ENCODE assay signal across 18 cellular contexts in genomic region chr11:129273944-129274343, GRCh38.
DNase-seq lines count a peak whose midpoint lies in the region; ATAC-seq and TF ChIP-seq lines count a peak whose summit lies in the region.
"Had no signal": no experiment of that assay in that cellular context is flagged by ENCODE, and none has a peak within 500 bp of the region (broad histone marks: within the 10 kb centered on the region; RNA-seq: fewer than 3 reads in every experiment).

No MANE protein-coding gene starts in this region.

- peaks cover 16 to 68% (median 53%) of the 10 kb centered on the region in 10 experiments for H3K4me1 ChIP-seq in BLaER1 treated with 17β-estradiol and CSF1 and Interleukin-3, amounts not matched to agents 10 nM and 100 nM
- peaks cover 85% of the 10 kb centered on the region for H3K4me1 ChIP-seq in Loucy (ENCODE audit: insufficient read depth, low read length, poor library complexity, severe bottlenecking)
- H3K4me1 ChIP-seq in Panc1 (ENCODE audit: control insufficient read depth, insufficient read depth, low read length) = peaks cover 47% of the 10 kb centered on the region
- peaks cover 0 to 63% (median 26%) of the 10 kb centered on the region in 4 donors for H3K4me1 ChIP-seq in right lobe of liver

- DNase-seq in Panc1 (ENCODE audit: low read depth, low spot score) (no peak), chondrocyte (ENCODE audit: low spot score) (no peak), right lobe of liver (no peak), coronary artery (ENCODE audit: low spot score) (no peak)
- DNase-seq: Calu3; CD8-positive, alpha-beta T cell; DMS153; NCI-H1694 treated with DMSO at 0.1 percent for 48 hours; NCI-H446 treated with DMSO at 0.1 percent for 48 hours; Peyer's patch had no signal

- H3K9ac ChIP-seq in BLaER1 treated with 17β-estradiol and CSF1 and Interleukin-3, amounts not matched to agents 10 nM and 100 nM = no peak overlapping the region
- no peak overlapping the region for H3K9ac ChIP-seq in Loucy (ENCODE audit: low read depth, low read length, poor library complexity, severe bottlenecking)

- H3K9me3 ChIP-seq in BLaER1 treated with 17β-estradiol and CSF1 and Interleukin-3, amounts not matched to agents 10 nM and 100 nM (replicated peaks in 1 of 11) = peaks cover 0 to 10% (median 4%) of the 10 kb centered on the region in 11 experiments; a peak in 4 of 22 replicates
- no peaks in the 10 kb centered on the region for H3K9me3 ChIP-seq in Loucy (ENCODE audit: insufficient read depth, low read depth, low read length)
- no peaks in the 10 kb centered on the region for H3K9me3 ChIP-seq in Panc1 (ENCODE audit: control insufficient read depth, insufficient read depth, low read depth, low read length)
- H3K9me3 ChIP-seq in right lobe of liver = no peaks in the 10 kb centered on the region
- H3K9me3 ChIP-seq: Peyer's patch had no signal

- no peak for TF ChIP-seq POLR2A in right lobe of liver (IDR thresholded peaks at IDR 0.05)

- no TSS peak for BruUV-seq in Panc1 (replicated peaks; lab: Mats Ljungman, UMichigan)

- H3K36me3 Mint-ChIP-seq in chondrocyte (ENCODE audit: low read depth) = peaks cover 2% of the 10 kb centered on the region

- H3F3A ChIP-seq in Loucy (ENCODE audit: low read depth) = peaks cover 16% of the 10 kb centered on the region; the same call in 1 of the 2 replicates

- H3K79me2 ChIP-seq in Loucy (ENCODE audit: insufficient read depth, low read length) = peaks cover 89% of the 10 kb centered on the region

- TF ChIP-seq CTCF in Loucy (conservative IDR thresholded peaks at IDR 0.05; ENCODE audit: low read length) (no peak), Panc1 (IDR thresholded peaks at IDR 0.05) (no peak), chondrocyte (IDR thresholded peaks at IDR 0.05) (no peak), right lobe of liver (IDR thresholded peaks at IDR 0.05) (no peak), coronary artery (IDR thresholded peaks at IDR 0.05) (no peak)

- H3K4me3 ChIP-seq in BLaER1 treated with 17β-estradiol and CSF1 and Interleukin-3, amounts not matched to agents 10 nM and 100 nM = no peak overlapping the region
- no peak overlapping the region for H3K4me3 ChIP-seq in Loucy (ENCODE audit: low read length, poor library complexity, severe bottlenecking)
- no peak overlapping the region for H3K4me3 ChIP-seq in Panc1 (ENCODE audit: low read depth in 2 of 2, low read length in 2 of 2)
- no peak overlapping the region for H3K4me3 ChIP-seq in right lobe of liver
- H3K4me3 ChIP-seq in coronary artery = no peak overlapping the region
- H3K4me3 ChIP-seq: K562, Peyer's patch had no signal

- no peak overlapping the region for H2AFZ ChIP-seq in Loucy (ENCODE audit: low read length)

- H3K36me3 ChIP-seq in BLaER1 treated with 17β-estradiol and CSF1 and Interleukin-3, amounts not matched to agents 10 nM and 100 nM = peaks cover 0 to 12% (median 0%) of the 10 kb centered on the region in 11 experiments; a peak in 1 of 22 replicates
- H3K36me3 ChIP-seq in Loucy (ENCODE audit: insufficient read depth, low read length) = no peaks in the 10 kb centered on the region
- no peaks in the 10 kb centered on the region for H3K36me3 ChIP-seq in Panc1 (ENCODE audit: control insufficient read depth, insufficient read depth, low read length)
- no peaks in the 10 kb centered on the region for H3K36me3 ChIP-seq in right lobe of liver
- H3K36me3 ChIP-seq: Peyer's patch had no signal

- intact Hi-C loops in Panc1 (cut with micrococcal nuclease; ENCODE audit: unreplicated experiment) (loop anchor here (10.0 kb wide), 1 partner anchor 129 kb away; no protein-coding TSS in a partner anchor), right lobe of liver (cut with DNase I) (no loop called here)

- H3K4me1 Mint-ChIP-seq in chondrocyte (ENCODE audit: low read depth) = peaks cover 22% of the 10 kb centered on the region

- in situ Hi-C loops in Panc1 (cut with HindIII; ENCODE audit: low pct_unique_long_range_greater_than_20kb, low sequenced_read_pairs) = no loop called here

- H3K4me2 ChIP-seq in BLaER1 treated with 17β-estradiol and CSF1 and Interleukin-3, amounts not matched to agents 10 nM and 100 nM = peak overlapping the region; percentile 36 to 57 (median 49); a peak in 20 of 22 replicates
- peak overlapping the region; percentile 96 for H3K4me2 ChIP-seq in Loucy (ENCODE audit: low read depth, low read length, poor library complexity, severe bottlenecking)

- H3K4me3 Mint-ChIP-seq in chondrocyte (ENCODE audit: unreplicated experiment) = no peak overlapping the region
- H3K4me3 Mint-ChIP-seq: CD8-positive, alpha-beta T cell had no signal

- H3K27me3 ChIP-seq in BLaER1 treated with 17β-estradiol and CSF1 and Interleukin-3, amounts not matched to agents 10 nM and 100 nM = no peaks in the 10 kb centered on the region
- no peaks in the 10 kb centered on the region for H3K27me3 ChIP-seq in Loucy (ENCODE audit: insufficient read depth, low read length, poor library complexity, severe bottlenecking)
- no peaks in the 10 kb centered on the region for H3K27me3 ChIP-seq in Panc1 (ENCODE audit: control insufficient read depth, insufficient read depth, low read length)
- no peaks in the 10 kb centered on the region for H3K27me3 ChIP-seq in right lobe of liver
- H3K27me3 ChIP-seq: Peyer's patch had no signal

- CTCF ChIA-PET in Panc1 (lab: Charles Lee) = no interaction called here

- H3K27ac ChIP-seq in BLaER1 treated with 17β-estradiol and CSF1 and Interleukin-3, amounts not matched to agents 10 nM and 100 nM = no peak overlapping the region
- H3K27ac ChIP-seq in Panc1 (ENCODE audit: low read length) (peak overlapping the region; percentile 15; the same call in 1 of the 2 replicates), right lobe of liver (peak overlapping the region in 1 of 3 donors; percentile 6), coronary artery (no peak overlapping the region)
- H3K27ac ChIP-seq: HL-60, Peyer's patch had no signal

- H3K27me3 Mint-ChIP-seq in chondrocyte (ENCODE audit: low read depth) = no peaks in the 10 kb centered on the region

- H3K9me2 ChIP-seq in Loucy (replicated peaks; ENCODE audit: low read depth, low read length) = no peaks in the 10 kb centered on the region

- peak overlapping the region; percentile 11 for H3K27ac Mint-ChIP-seq in chondrocyte (ENCODE audit: unreplicated experiment)
- H3K27ac Mint-ChIP-seq: CD8-positive, alpha-beta T cell had no signal

- POLR2A ChIA-PET in Panc1 (lab: Charles Lee) = no interaction called here

- WGBS in right lobe of liver (ENCODE audit: insufficient coverage, low coverage, low lambda C conversion rate, missing lambda C conversion rate) = 66% methylated on average over 3 of the region's 3 CpGs

- H4K20me1 ChIP-seq in BLaER1 treated with 17β-estradiol and CSF1 and Interleukin-3, amounts not matched to agents 10 nM and 100 nM = peaks cover 0 to 64% (median 14%) of the 10 kb centered on the region in 11 experiments; a peak in 11 of 22 replicates
- H4K20me1 ChIP-seq in Loucy (ENCODE audit: insufficient read depth, low read length, poor library complexity, severe bottlenecking) = peaks cover 24% of the 10 kb centered on the region

- no peaks in the 10 kb centered on the region for H3K9me3 Mint-ChIP-seq in chondrocyte (ENCODE audit: low read depth)
- H3K9me3 Mint-ChIP-seq: CD8-positive, alpha-beta T cell had no signal

- ATAC-seq in Panc1 (no peak), right lobe of liver (no peak), HG03469 (IDR thresholded peaks at IDR 0.05; ENCODE audit: unreplicated experiment) (no peak)
- ATAC-seq: CD8-positive, alpha-beta T cell; HCT116; HepG2; K562; SK-N-SH treated with all-trans-retinoic acid at 6 μM for 48 hours had no signal
